ENCODE assay signal across 1 cellular context in genomic region chr15:95170587-95171380, GRCh38.
A peak's percentile ranks its signal among the peaks of the same experiment; 100 is the strongest.
TF ChIP-seq lines count a peak whose summit lies in the region.

No MANE protein-coding gene starts in this region.

TF ChIP-seq in K562, 482 proteins besides CTCF, POLR2A, EP300 and RAD21 (continued from another document and continues in another):
- TF ChIP-seq RNF2 (IDR thresholded peaks at IDR 0.05) (peak; percentile 89), ZNF431 (CRISPR knock-in tag; IDR thresholded peaks at IDR 0.05) (no peak), CTCFL (IDR thresholded peaks at IDR 0.05; ENCODE audit: borderline replicate concordance, insufficient read depth, low read depth, low read length, poor library complexity, severe bottlenecking) (no peak), NEUROD1 (IDR thresholded peaks at IDR 0.05; ENCODE audit: borderline replicate concordance, low read depth, low read length, partially characterized antibody) (peak; percentile 57), ZNF699 (CRISPR knock-in tag; IDR thresholded peaks at IDR 0.05; ENCODE audit: insufficient replicate concordance) (no peak), ZNF766 (CRISPR knock-in tag; conservative IDR thresholded peaks at IDR 0.05) (peak; percentile 90), ATF7 (IDR thresholded peaks at IDR 0.05) (peak; percentile 66; the same call in 1 of the 2 replicates), RCOR1 (IDR thresholded peaks at IDR 0.05; ENCODE audit: borderline replicate concordance in 1 of 2, low read depth in 2 of 2, low read length in 2 of 2) (peak; percentile 80 to 94; a peak in 3 of 4 replicates), CBFA2T3 (IDR thresholded peaks at IDR 0.05) (peak; percentile 94), BACH1 (tag; IDR thresholded peaks at IDR 0.05) (0 out of 2 replicates have a peak, but pooled peaks have one; percentile 48), TGIF2 (CRISPR knock-in tag; IDR thresholded peaks at IDR 0.05) (no peak), GTF2B (IDR thresholded peaks at IDR 0.05; ENCODE audit: extremely low read depth, insufficient read length) (no peak), NELFE (IDR thresholded peaks at IDR 0.05; ENCODE audit: insufficient read depth, insufficient read length) (no peak), ZSCAN29 (IDR thresholded peaks at IDR 0.05) (no peak), SMARCA4 (IDR thresholded peaks at IDR 0.05) (peak; percentile 93), ZBTB49 (CRISPR knock-in tag; IDR thresholded peaks at IDR 0.05; ENCODE audit: borderline replicate concordance) (no peak), ZNF444 (CRISPR knock-in tag; IDR thresholded peaks at IDR 0.05) (no peak), POLR2H (tag; IDR thresholded peaks at IDR 0.05; ENCODE audit: low read depth) (no peak), LEF1 (IDR thresholded peaks at IDR 0.05) (peak; percentile 97), HDAC3 (IDR thresholded peaks at IDR 0.05; ENCODE audit: borderline replicate concordance, partially characterized antibody) (peak; percentile 84), ARID2 (IDR thresholded peaks at IDR 0.05) (no peak), WHSC1 (IDR thresholded peaks at IDR 0.05; ENCODE audit: low read length) (no peak), ZBTB7A (IDR thresholded peaks at IDR 0.05; ENCODE audit: borderline replicate concordance, control insufficient read depth, low read depth, low read length) (peak; percentile 50; the same call in 1 of the 2 replicates), TEAD4 (IDR thresholded peaks at IDR 0.05; ENCODE audit: low read length) (peak; percentile 93), TEAD4 (CRISPR knock-in tag; IDR thresholded peaks at IDR 0.05; ENCODE audit: borderline replicate concordance) (no peak), NR2C1 (IDR thresholded peaks at IDR 0.05) (peak; percentile 82), NR2C1 (tag; IDR thresholded peaks at IDR 0.05) (peak; percentile 88), EP400 (IDR thresholded peaks at IDR 0.05) (0 out of 2 replicates have a peak, but pooled peaks have one; percentile 42), ZNF224 (CRISPR knock-in tag; IDR thresholded peaks at IDR 0.05) (no peak), YY1 (IDR thresholded peaks at IDR 0.05; ENCODE audit: borderline replicate concordance in 1 of 3, control insufficient read depth in 1 of 3, extremely low read depth in 1 of 3, insufficient read depth in 3 of 3, insufficient read length in 1 of 3, insufficient replicate concordance in 2 of 3, low read depth in 1 of 3, low read length in 2 of 3) (no peak), TRIM28 (IDR thresholded peaks at IDR 0.05) (no peak), NFRKB (IDR thresholded peaks at IDR 0.05; ENCODE audit: low read depth) (0 out of 2 replicates have a peak, but pooled peaks have one; percentile 6), LARP7 (IDR thresholded peaks at IDR 0.05) (no peak), PRDM10 (IDR thresholded peaks at IDR 0.05; ENCODE audit: partially characterized antibody) (peak; percentile 46), KDM2B (CRISPR knock-in tag; IDR thresholded peaks at IDR 0.05) (no peak), DACH1 (IDR thresholded peaks at IDR 0.05; ENCODE audit: partially characterized antibody) (peak; percentile 66), KLF16 (IDR thresholded peaks at IDR 0.05) (0 out of 2 replicates have a peak, but pooled peaks have one; percentile 77), CCAR2 (IDR thresholded peaks at IDR 0.05; ENCODE audit: low read depth, low read length) (no peak), MYNN (IDR thresholded peaks at IDR 0.05) (peak; percentile 77; the same call in 1 of the 2 replicates), MYNN (CRISPR knock-in tag; IDR thresholded peaks at IDR 0.05) (no peak), FOXK2 (conservative IDR thresholded peaks at IDR 0.05 in 1 of 2, IDR thresholded peaks at IDR 0.05 in 1 of 2; ENCODE audit: low read depth in 2 of 2) (peak in 1 of 2 experiments; percentile 1; a peak in 1 of 4 replicates), ZFP91 (CRISPR knock-in tag; IDR thresholded peaks at IDR 0.05) (no peak), PTBP1 (IDR thresholded peaks at IDR 0.05; ENCODE audit: low read depth, low read length) (no peak), JUND (IDR thresholded peaks at IDR 0.05; ENCODE audit: borderline replicate concordance, low read depth, low read length) (peak; percentile 52), JUND (tag; IDR thresholded peaks at IDR 0.05; ENCODE audit: borderline replicate concordance, low read depth, low read length) (peak; percentile 22; the same call in 2 of the 3 replicates), FOXM1 (IDR thresholded peaks at IDR 0.05; ENCODE audit: low read depth) (peak; percentile 52), FOXM1 (CRISPR knock-in tag; IDR thresholded peaks at IDR 0.05; ENCODE audit: low read depth) (no peak), ZBTB2 (IDR thresholded peaks at IDR 0.05) (peak; percentile 50; the same call in 1 of the 2 replicates), ID3 (CRISPR knock-in tag; IDR thresholded peaks at IDR 0.05) (no peak), ID3 (tag; IDR thresholded peaks at IDR 0.05) (0 out of 2 replicates have a peak, but pooled peaks have one; percentile 15), NBN (IDR thresholded peaks at IDR 0.05; ENCODE audit: low read depth) (peak; percentile 35), LCOR (CRISPR knock-in tag; IDR thresholded peaks at IDR 0.05) (peak; percentile 45; the same call in 1 of the 2 replicates), ZMIZ1 (IDR thresholded peaks at IDR 0.05; ENCODE audit: low read depth in 2 of 2, low read length in 2 of 2) (peak in 1 of 2 experiments; percentile 77; a peak in 1 of 4 replicates)
